In genomic region chr7:30469303-30469702, GRCh38 we compare ENCODE assay signal across 1 cellular context.
A peak's percentile ranks its signal among the peaks of the same experiment; 100 is the strongest.
TF ChIP-seq lines count a peak whose summit lies in the region.

No MANE protein-coding gene starts in this region.

TF ChIP-seq in IMR-90, 13 proteins besides CTCF, POLR2A, EP300 and RAD21 (continued from another document):
- TF ChIP-seq MAFK (IDR thresholded peaks at IDR 0.05; ENCODE audit: low read depth, low read length), result peak; percentile 67; the same call in 1 of the 2 replicates
- peak; percentile 57; the same call in 1 of the 2 replicates for TF ChIP-seq CHD1 (IDR thresholded peaks at IDR 0.05; ENCODE audit: low read depth, low read length)
- TF ChIP-seq MAZ (IDR thresholded peaks at IDR 0.05; ENCODE audit: borderline replicate concordance, low read depth, low read length), result peak; percentile 89
- TF ChIP-seq RCOR1 (IDR thresholded peaks at IDR 0.05; ENCODE audit: insufficient replicate concordance, low read length), result peak; percentile 95
- TF ChIP-seq, protein P1, sequence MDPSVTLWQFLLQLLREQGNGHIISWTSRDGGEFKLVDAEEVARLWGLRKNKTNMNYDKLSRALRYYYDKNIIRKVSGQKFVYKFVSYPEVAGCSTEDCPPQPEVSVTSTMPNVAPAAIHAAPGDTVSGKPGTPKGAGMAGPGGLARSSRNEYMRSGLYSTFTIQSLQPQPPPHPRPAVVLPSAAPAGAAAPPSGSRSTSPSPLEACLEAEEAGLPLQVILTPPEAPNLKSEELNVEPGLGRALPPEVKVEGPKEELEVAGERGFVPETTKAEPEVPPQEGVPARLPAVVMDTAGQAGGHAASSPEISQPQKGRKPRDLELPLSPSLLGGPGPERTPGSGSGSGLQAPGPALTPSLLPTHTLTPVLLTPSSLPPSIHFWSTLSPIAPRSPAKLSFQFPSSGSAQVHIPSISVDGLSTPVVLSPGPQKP (IDR thresholded peaks at IDR 0.05; ENCODE audit: borderline replicate concordance, low read depth, low read length), result no peak
- peak; percentile 51; the same call in 1 of the 2 replicates for TF ChIP-seq FOS (IDR thresholded peaks at IDR 0.05; ENCODE audit: low read depth, low read length)
- peak; percentile 16; the same call in 1 of the 2 replicates for TF ChIP-seq BHLHE40 (IDR thresholded peaks at IDR 0.05; ENCODE audit: low read depth, low read length)
